ENCODE assay signal across 1 cellular context in the genomic region with DNA sequence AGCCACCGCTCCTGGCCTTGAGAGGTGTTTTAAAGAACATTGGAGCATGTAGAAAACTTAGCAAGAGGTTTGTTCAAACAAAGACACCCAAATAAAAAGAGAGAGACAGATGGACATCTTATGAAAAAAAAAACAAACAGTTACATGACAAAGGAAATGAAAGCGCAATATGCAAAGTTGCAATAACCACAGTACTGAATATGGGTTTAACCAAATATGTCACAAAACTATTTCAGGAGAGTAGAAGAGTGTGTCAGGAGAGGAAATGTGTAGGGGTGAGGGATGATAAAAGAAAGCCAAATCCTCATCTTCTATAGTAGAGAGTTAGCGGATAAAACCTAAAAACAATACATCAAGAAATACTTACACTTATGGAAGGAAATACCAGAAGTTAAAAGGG.
TF ChIP-seq lines count a peak whose summit lies in the region.

No MANE protein-coding gene starts in this region.

TF ChIP-seq in GM12878, 131 proteins besides CTCF, POLR2A, EP300 and RAD21 (continued from another document and continues in another):
- TF ChIP-seq, protein P1, sequence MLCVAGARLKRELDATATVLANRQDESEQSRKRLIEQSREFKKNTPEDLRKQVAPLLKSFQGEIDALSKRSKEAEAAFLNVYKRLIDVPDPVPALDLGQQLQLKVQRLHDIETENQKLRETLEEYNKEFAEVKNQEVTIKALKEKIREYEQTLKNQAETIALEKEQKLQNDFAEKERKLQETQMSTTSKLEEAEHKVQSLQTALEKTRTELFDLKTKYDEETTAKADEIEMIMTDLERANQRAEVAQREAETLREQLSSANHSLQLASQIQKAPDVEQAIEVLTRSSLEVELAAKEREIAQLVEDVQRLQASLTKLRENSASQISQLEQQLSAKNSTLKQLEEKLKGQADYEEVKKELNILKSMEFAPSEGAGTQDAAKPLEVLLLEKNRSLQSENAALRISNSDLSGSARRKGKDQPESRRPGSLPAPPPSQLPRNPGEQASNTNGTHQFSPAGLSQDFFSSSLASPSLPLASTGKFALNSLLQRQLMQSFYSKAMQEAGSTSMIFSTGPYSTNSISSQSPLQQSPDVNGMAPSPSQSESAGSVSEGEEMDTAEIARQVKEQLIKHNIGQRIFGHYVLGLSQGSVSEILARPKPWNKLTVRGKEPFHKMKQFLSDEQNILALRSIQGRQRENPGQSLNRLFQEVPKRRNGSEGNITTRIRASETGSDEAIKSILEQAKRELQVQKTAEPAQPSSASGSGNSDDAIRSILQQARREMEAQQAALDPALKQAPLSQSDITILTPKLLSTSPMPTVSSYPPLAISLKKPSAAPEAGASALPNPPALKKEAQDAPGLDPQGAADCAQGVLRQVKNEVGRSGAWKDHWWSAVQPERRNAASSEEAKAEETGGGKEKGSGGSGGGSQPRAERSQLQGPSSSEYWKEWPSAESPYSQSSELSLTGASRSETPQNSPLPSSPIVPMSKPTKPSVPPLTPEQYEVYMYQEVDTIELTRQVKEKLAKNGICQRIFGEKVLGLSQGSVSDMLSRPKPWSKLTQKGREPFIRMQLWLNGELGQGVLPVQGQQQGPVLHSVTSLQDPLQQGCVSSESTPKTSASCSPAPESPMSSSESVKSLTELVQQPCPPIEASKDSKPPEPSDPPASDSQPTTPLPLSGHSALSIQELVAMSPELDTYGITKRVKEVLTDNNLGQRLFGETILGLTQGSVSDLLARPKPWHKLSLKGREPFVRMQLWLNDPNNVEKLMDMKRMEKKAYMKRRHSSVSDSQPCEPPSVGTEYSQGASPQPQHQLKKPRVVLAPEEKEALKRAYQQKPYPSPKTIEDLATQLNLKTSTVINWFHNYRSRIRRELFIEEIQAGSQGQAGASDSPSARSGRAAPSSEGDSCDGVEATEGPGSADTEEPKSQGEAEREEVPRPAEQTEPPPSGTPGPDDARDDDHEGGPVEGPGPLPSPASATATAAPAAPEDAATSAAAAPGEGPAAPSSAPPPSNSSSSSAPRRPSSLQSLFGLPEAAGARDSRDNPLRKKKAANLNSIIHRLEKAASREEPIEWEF (IDR thresholded peaks at IDR 0.05; ENCODE audit: insufficient replicate concordance, low read depth, low read length), result no peak
- TF ChIP-seq, protein P2, sequence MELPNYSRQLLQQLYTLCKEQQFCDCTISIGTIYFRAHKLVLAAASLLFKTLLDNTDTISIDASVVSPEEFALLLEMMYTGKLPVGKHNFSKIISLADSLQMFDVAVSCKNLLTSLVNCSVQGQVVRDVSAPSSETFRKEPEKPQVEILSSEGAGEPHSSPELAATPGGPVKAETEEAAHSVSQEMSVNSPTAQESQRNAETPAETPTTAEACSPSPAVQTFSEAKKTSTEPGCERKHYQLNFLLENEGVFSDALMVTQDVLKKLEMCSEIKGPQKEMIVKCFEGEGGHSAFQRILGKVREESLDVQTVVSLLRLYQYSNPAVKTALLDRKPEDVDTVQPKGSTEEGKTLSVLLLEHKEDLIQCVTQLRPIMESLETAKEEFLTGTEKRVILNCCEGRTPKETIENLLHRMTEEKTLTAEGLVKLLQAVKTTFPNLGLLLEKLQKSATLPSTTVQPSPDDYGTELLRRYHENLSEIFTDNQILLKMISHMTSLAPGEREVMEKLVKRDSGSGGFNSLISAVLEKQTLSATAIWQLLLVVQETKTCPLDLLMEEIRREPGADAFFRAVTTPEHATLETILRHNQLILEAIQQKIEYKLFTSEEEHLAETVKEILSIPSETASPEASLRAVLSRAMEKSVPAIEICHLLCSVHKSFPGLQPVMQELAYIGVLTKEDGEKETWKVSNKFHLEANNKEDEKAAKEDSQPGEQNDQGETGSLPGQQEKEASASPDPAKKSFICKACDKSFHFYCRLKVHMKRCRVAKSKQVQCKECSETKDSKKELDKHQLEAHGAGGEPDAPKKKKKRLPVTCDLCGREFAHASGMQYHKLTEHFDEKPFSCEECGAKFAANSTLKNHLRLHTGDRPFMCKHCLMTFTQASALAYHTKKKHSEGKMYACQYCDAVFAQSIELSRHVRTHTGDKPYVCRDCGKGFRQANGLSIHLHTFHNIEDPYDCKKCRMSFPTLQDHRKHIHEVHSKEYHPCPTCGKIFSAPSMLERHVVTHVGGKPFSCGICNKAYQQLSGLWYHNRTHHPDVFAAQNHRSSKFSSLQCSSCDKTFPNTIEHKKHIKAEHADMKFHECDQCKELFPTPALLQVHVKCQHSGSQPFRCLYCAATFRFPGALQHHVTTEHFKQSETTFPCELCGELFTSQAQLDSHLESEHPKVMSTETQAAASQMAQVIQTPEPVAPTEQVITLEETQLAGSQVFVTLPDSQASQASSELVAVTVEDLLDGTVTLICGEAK (IDR thresholded peaks at IDR 0.05; ENCODE audit: borderline replicate concordance), result no peak
- TF ChIP-seq IKZF1 (conservative IDR thresholded peaks at IDR 0.05) (no peak; the same call in 1 of the 2 replicates), TCF3 (IDR thresholded peaks at IDR 0.05; ENCODE audit: borderline replicate concordance, insufficient read depth, low read depth, low read length) (no peak), SREBF1 (IDR thresholded peaks at IDR 0.05; ENCODE audit: low read length) (no peak), NR2C2 (IDR thresholded peaks at IDR 0.05; ENCODE audit: borderline replicate concordance, control insufficient read depth, insufficient read length, low read depth) (no peak), ATF7 (IDR thresholded peaks at IDR 0.05; ENCODE audit: low read depth) (no peak; the same call in 1 of the 2 replicates), SMAD1 (IDR thresholded peaks at IDR 0.05; ENCODE audit: low read depth, partially characterized antibody) (no peak), GABPA (IDR thresholded peaks at IDR 0.05; ENCODE audit: low read depth) (no peak), MEF2A (IDR thresholded peaks at IDR 0.05; ENCODE audit: insufficient read depth, low read depth, low read length) (peak; percentile 96), CHD1 (IDR thresholded peaks at IDR 0.05; ENCODE audit: low read depth, low read length) (no peak), PML (IDR thresholded peaks at IDR 0.05; ENCODE audit: low read length) (peak; percentile 61; the same call in 1 of the 2 replicates), HCFC1 (IDR thresholded peaks at IDR 0.05; ENCODE audit: low read length) (no peak), SUPT20H (IDR thresholded peaks at IDR 0.05; ENCODE audit: borderline replicate concordance, control insufficient read depth, low read depth, low read length) (no peak), POLR2AphosphoS2 (IDR thresholded peaks at IDR 0.05; ENCODE audit: low read depth, low read length) (no peak), STAT1 (conservative IDR thresholded peaks at IDR 0.05) (no peak), TCF12 (IDR thresholded peaks at IDR 0.05; ENCODE audit: low read depth, low read length) (0 out of 2 replicates have a peak, but pooled peaks have one; percentile 27), RAD51 (IDR thresholded peaks at IDR 0.05) (no peak), POU2F2 (IDR thresholded peaks at IDR 0.05; ENCODE audit: borderline replicate concordance, low read depth, low read length) (peak; percentile 97), CBX3 (IDR thresholded peaks at IDR 0.05; ENCODE audit: borderline replicate concordance, low read depth) (no peak), KLF5 (IDR thresholded peaks at IDR 0.05; ENCODE audit: partially characterized antibody) (no peak), ZZZ3 (IDR thresholded peaks at IDR 0.05; ENCODE audit: control insufficient read depth, insufficient read length, low read depth) (no peak), BACH1 (IDR thresholded peaks at IDR 0.05; ENCODE audit: borderline replicate concordance) (no peak), NRF1 (conservative IDR thresholded peaks at IDR 0.05; ENCODE audit: low read depth, low read length) (no peak), HDGF (IDR thresholded peaks at IDR 0.05) (no peak), CHD2 (IDR thresholded peaks at IDR 0.05; ENCODE audit: borderline replicate concordance, low read depth, low read length) (no peak), SMAD5 (IDR thresholded peaks at IDR 0.05; ENCODE audit: low read depth) (no peak), ZSCAN29 (IDR thresholded peaks at IDR 0.05) (no peak), YBX1 (IDR thresholded peaks at IDR 0.05) (no peak), RUNX3 (IDR thresholded peaks at IDR 0.05; ENCODE audit: low read length) (peak; percentile 97), ZNF217 (IDR thresholded peaks at IDR 0.05) (no peak), DPF2 (IDR thresholded peaks at IDR 0.05) (no peak), SIX5 (IDR thresholded peaks at IDR 0.05; ENCODE audit: low read depth, low read length, severe bottlenecking) (no peak), FOXM1 (IDR thresholded peaks at IDR 0.05; ENCODE audit: low read depth, low read length) (peak; percentile 79), BRCA1 (IDR thresholded peaks at IDR 0.05; ENCODE audit: low read depth, low read length) (no peak), TBL1XR1 (IDR thresholded peaks at IDR 0.05; ENCODE audit: low read depth, low read length) (no peak), WRNIP1 (IDR thresholded peaks at IDR 0.05; ENCODE audit: borderline replicate concordance, low read depth, low read length) (no peak)
- TF ChIP-seq, protein P3, sequence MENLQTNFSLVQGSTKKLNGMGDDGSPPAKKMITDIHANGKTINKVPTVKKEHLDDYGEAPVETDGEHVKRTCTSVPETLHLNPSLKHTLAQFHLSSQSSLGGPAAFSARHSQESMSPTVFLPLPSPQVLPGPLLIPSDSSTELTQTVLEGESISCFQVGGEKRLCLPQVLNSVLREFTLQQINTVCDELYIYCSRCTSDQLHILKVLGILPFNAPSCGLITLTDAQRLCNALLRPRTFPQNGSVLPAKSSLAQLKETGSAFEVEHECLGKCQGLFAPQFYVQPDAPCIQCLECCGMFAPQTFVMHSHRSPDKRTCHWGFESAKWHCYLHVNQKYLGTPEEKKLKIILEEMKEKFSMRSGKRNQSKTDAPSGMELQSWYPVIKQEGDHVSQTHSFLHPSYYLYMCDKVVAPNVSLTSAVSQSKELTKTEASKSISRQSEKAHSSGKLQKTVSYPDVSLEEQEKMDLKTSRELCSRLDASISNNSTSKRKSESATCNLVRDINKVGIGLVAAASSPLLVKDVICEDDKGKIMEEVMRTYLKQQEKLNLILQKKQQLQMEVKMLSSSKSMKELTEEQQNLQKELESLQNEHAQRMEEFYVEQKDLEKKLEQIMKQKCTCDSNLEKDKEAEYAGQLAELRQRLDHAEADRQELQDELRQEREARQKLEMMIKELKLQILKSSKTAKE (IDR thresholded peaks at IDR 0.05; ENCODE audit: low read depth, poor library complexity, severe bottlenecking), result no peak
- TF ChIP-seq, protein P4, sequence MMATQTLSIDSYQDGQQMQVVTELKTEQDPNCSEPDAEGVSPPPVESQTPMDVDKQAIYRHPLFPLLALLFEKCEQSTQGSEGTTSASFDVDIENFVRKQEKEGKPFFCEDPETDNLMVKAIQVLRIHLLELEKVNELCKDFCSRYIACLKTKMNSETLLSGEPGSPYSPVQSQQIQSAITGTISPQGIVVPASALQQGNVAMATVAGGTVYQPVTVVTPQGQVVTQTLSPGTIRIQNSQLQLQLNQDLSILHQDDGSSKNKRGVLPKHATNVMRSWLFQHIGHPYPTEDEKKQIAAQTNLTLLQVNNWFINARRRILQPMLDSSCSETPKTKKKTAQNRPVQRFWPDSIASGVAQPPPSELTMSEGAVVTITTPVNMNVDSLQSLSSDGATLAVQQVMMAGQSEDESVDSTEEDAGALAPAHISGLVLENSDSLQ (IDR thresholded peaks at IDR 0.05), result peak; percentile 49; the same call in 1 of the 2 replicates
- TF ChIP-seq, protein P5, sequence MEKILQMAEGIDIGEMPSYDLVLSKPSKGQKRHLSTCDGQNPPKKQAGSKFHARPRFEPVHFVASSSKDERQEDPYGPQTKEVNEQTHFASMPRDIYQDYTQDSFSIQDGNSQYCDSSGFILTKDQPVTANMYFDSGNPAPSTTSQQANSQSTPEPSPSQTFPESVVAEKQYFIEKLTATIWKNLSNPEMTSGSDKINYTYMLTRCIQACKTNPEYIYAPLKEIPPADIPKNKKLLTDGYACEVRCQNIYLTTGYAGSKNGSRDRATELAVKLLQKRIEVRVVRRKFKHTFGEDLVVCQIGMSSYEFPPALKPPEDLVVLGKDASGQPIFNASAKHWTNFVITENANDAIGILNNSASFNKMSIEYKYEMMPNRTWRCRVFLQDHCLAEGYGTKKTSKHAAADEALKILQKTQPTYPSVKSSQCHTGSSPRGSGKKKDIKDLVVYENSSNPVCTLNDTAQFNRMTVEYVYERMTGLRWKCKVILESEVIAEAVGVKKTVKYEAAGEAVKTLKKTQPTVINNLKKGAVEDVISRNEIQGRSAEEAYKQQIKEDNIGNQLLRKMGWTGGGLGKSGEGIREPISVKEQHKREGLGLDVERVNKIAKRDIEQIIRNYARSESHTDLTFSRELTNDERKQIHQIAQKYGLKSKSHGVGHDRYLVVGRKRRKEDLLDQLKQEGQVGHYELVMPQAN (conservative IDR thresholded peaks at IDR 0.05), result no peak
- TF ChIP-seq, protein P6, sequence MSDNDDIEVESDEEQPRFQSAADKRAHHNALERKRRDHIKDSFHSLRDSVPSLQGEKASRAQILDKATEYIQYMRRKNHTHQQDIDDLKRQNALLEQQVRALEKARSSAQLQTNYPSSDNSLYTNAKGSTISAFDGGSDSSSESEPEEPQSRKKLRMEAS (IDR thresholded peaks at IDR 0.05; ENCODE audit: low read depth, low read length), result no peak
- TF ChIP-seq, protein P7, sequence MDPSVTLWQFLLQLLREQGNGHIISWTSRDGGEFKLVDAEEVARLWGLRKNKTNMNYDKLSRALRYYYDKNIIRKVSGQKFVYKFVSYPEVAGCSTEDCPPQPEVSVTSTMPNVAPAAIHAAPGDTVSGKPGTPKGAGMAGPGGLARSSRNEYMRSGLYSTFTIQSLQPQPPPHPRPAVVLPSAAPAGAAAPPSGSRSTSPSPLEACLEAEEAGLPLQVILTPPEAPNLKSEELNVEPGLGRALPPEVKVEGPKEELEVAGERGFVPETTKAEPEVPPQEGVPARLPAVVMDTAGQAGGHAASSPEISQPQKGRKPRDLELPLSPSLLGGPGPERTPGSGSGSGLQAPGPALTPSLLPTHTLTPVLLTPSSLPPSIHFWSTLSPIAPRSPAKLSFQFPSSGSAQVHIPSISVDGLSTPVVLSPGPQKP (IDR thresholded peaks at IDR 0.05; ENCODE audit: low read depth, low read length), result no peak
- TF ChIP-seq, protein P8, sequence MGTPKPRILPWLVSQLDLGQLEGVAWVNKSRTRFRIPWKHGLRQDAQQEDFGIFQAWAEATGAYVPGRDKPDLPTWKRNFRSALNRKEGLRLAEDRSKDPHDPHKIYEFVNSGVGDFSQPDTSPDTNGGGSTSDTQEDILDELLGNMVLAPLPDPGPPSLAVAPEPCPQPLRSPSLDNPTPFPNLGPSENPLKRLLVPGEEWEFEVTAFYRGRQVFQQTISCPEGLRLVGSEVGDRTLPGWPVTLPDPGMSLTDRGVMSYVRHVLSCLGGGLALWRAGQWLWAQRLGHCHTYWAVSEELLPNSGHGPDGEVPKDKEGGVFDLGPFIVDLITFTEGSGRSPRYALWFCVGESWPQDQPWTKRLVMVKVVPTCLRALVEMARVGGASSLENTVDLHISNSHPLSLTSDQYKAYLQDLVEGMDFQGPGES (IDR thresholded peaks at IDR 0.05), result no peak
- TF ChIP-seq, protein P9, sequence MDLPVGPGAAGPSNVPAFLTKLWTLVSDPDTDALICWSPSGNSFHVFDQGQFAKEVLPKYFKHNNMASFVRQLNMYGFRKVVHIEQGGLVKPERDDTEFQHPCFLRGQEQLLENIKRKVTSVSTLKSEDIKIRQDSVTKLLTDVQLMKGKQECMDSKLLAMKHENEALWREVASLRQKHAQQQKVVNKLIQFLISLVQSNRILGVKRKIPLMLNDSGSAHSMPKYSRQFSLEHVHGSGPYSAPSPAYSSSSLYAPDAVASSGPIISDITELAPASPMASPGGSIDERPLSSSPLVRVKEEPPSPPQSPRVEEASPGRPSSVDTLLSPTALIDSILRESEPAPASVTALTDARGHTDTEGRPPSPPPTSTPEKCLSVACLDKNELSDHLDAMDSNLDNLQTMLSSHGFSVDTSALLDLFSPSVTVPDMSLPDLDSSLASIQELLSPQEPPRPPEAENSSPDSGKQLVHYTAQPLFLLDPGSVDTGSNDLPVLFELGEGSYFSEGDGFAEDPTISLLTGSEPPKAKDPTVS (IDR thresholded peaks at IDR 0.05; ENCODE audit: low read depth, low read length), result no peak
